Comparison of ENCODE assay signal across 8 cellular contexts in genomic region chr15:65077981-65078352, GRCh38. TPM values are rescaled to one million over a fixed set of nuclear protein-coding genes. Genes with fewer than 3 reads are reported as not detected.
A peak's percentile ranks its signal among the peaks of the same experiment; 100 is the strongest.
DNase-seq lines count a peak whose midpoint lies in the region; ATAC-seq, FAIRE-seq and TF ChIP-seq lines count a peak whose summit lies in the region.

No MANE protein-coding gene starts in this region.

- no peaks in the 10 kb centered on the region for H3K4me1 ChIP-seq in endothelial cell of umbilical vein (ENCODE audit: control insufficient read depth, extremely low read depth, insufficient read depth, low read length)
- peaks cover 19 to 25% (median 22%) of the 10 kb centered on the region in 4 donors for H3K4me1 ChIP-seq in upper lobe of left lung

- no peaks in the 10 kb centered on the region for H3K9me3 Mint-ChIP-seq in nephron

- peaks cover 13% of the 10 kb centered on the region for H3K27me3 Mint-ChIP-seq in nephron (ENCODE audit: low read depth)

- no peak overlapping the region for H2AFZ ChIP-seq in endothelial cell of umbilical vein (ENCODE audit: low read depth, low read length)

- POLR2A ChIA-PET in endothelial cell of umbilical vein (lab: Charles Lee): no interaction called here

- H3K27ac Mint-ChIP-seq in nephron: peak overlapping the region; percentile 70 to 84 (median 81)

- WGBS in upper lobe of left lung, 2 donors: 26 to 28% methylated on average over 16 to 23 of the region's 24 CpGs

- peak; percentile 52 for DNase-seq in GM19238 (ENCODE audit: insufficient read length, low spot score)
- peak; percentile 27 to 41 for DNase-seq in activated CD4-positive, alpha-beta T cell treated with anti-CD3 and anti-CD28 coated beads, Interleukin-2, amount 50 U/mL, for 4 hours
- peak; percentile 58 for DNase-seq in endothelial cell of umbilical vein (ENCODE audit: low read depth, low spot score)
- DNase-seq in upper lobe of left lung: peak; percentile 74 to 91
- no peak for DNase-seq in putamen (ENCODE audit: low spot score)
- no peak for DNase-seq in GDM1 (lab: John Stamatoyannopoulos, UW)
- DNase-seq in NCI-H1417 treated with DMSO at 0.1 percent for 48 hours (lab: John Stamatoyannopoulos, UW): no peak

- BruUV-seq in endothelial cell of umbilical vein (replicated peaks; lab: Mats Ljungman, UMichigan): no TSS peak

- no peak for TF ChIP-seq EP300 in upper lobe of left lung (IDR thresholded peaks at IDR 0.05)

- TF ChIP-seq POLR2A in endothelial cell of umbilical vein (IDR thresholded peaks at IDR 0.05; ENCODE audit: low read depth, low read length): no peak
- TF ChIP-seq POLR2A in upper lobe of left lung (IDR thresholded peaks at IDR 0.05): no peak

- no peaks in the 10 kb centered on the region for H3K9me1 ChIP-seq in endothelial cell of umbilical vein (replicated peaks; ENCODE audit: control insufficient read depth, extremely low read depth, insufficient read depth, low read length)

- CTCF ChIA-PET in endothelial cell of umbilical vein (lab: Charles Lee): interaction anchor here (0.5 to 6.0 kb wide), 14 partner anchors 10 to 842 kb away, joined by 3 to 89 read pairs (median 6); partner anchors contain the start of gene RASL12

- intact Hi-C loops in endothelial cell of umbilical vein (cut with micrococcal nuclease): loop anchor here (1.0 kb wide), 2 partner anchors 24 to 45 kb away; no protein-coding TSS in a partner anchor

- dilution Hi-C loops in endothelial cell of umbilical vein (cut with MboI; ENCODE audit: extremely low pct_ligation_motif_present, low sequenced_read_pairs): no loop called here

- peak; percentile 60 to 85 for TF ChIP-seq CTCF in endothelial cell of umbilical vein (IDR thresholded peaks at IDR 0.05; ENCODE audit: extremely low read depth in 1 of 2, insufficient read depth in 1 of 2, low read depth in 1 of 2, low read length in 2 of 2)
- TF ChIP-seq CTCF in nephron (IDR thresholded peaks at IDR 0.05; ENCODE audit: unreplicated experiment in 3 of 3): peak; percentile 31 to 50 (median 34)
- TF ChIP-seq CTCF in upper lobe of left lung (IDR thresholded peaks at IDR 0.05): peak in 4 of 6 experiments; percentile 3 to 69 (median 52)

- H3K27ac ChIP-seq in endothelial cell of umbilical vein (ENCODE audit: insufficient read depth, low read depth, low read length) (no peak overlapping the region), upper lobe of left lung (no peak overlapping the region)

- H4K20me1 ChIP-seq in endothelial cell of umbilical vein (replicated peaks; ENCODE audit: control insufficient read depth, extremely low read depth, insufficient read depth, low read length): no peaks in the 10 kb centered on the region

- H3K4me2 ChIP-seq in endothelial cell of umbilical vein (ENCODE audit: insufficient read depth, low read length): no peak overlapping the region

- peak; percentile 77 to 85 for ATAC-seq in upper lobe of left lung (ENCODE audit: low FRiP score in 2 of 2)

- peak; percentile 44 for FAIRE-seq in endothelial cell of umbilical vein (lab: Jason Lieb, UNC)

- H3K36me3 ChIP-seq in endothelial cell of umbilical vein (ENCODE audit: control insufficient read depth in 2 of 2, extremely low read depth in 1 of 2, insufficient read depth in 2 of 2, low read length in 2 of 2) (no peaks in the 10 kb centered on the region), upper lobe of left lung (no peaks in the 10 kb centered on the region)

- H3K36me3 Mint-ChIP-seq in nephron (ENCODE audit: low read depth): no peaks in the 10 kb centered on the region

- H3K9ac ChIP-seq in endothelial cell of umbilical vein (replicated peaks; ENCODE audit: extremely low read depth, insufficient read depth, low read length): no peak overlapping the region

- H3K4me3 ChIP-seq in endothelial cell of umbilical vein (replicated peaks in 1 of 3; ENCODE audit: insufficient read depth in 1 of 3, low read depth in 1 of 3, low read length in 3 of 3) (no peak overlapping the region), upper lobe of left lung (no peak overlapping the region)

- H3K79me2 ChIP-seq in endothelial cell of umbilical vein (ENCODE audit: control insufficient read depth, insufficient read depth, low read length): no peaks in the 10 kb centered on the region

- no peaks in the 10 kb centered on the region for H3K9me3 ChIP-seq in endothelial cell of umbilical vein (replicated peaks; ENCODE audit: control insufficient read depth, insufficient read depth, low read length)
- no peaks in the 10 kb centered on the region for H3K9me3 ChIP-seq in upper lobe of left lung

- H3K27me3 ChIP-seq in endothelial cell of umbilical vein (ENCODE audit: control insufficient read depth in 2 of 2, insufficient read depth in 2 of 2, low read length in 2 of 2) (peaks cover 34 to 35% of the 10 kb centered on the region in 2 experiments), upper lobe of left lung (peaks cover 0 to 16% (median 2%) of the 10 kb centered on the region in 4 donors)

- no peak overlapping the region for H3K4me3 Mint-ChIP-seq in nephron

- H3K4me1 Mint-ChIP-seq in nephron: peaks cover 52% of the 10 kb centered on the region

TF ChIP-seq in endothelial cell of umbilical vein, 7 proteins besides CTCF, POLR2A, EP300 and RAD21 (continues in another document):
- TF ChIP-seq MYC (IDR thresholded peaks at IDR 0.05; ENCODE audit: low read depth, low read length) (no peak), JUN (IDR thresholded peaks at IDR 0.05; ENCODE audit: borderline replicate concordance, insufficient read depth, insufficient read length, low read depth) (no peak), MAX (IDR thresholded peaks at IDR 0.05; ENCODE audit: insufficient read depth, insufficient read length) (no peak), FOS (IDR thresholded peaks at IDR 0.05; ENCODE audit: borderline replicate concordance, insufficient read depth, low read length) (no peak), EZH2 (IDR thresholded peaks at IDR 0.05; ENCODE audit: borderline replicate concordance, low read depth, low read length, severe bottlenecking) (no peak), POLR2AphosphoS5 (IDR thresholded peaks at IDR 0.05; ENCODE audit: insufficient read depth, low read depth, low read length) (no peak)

RNA-seq across cellular contexts. Expression of gene KBTBD13, which starts 1.4 kb away (rescaled TPM):
- total RNA-seq in endothelial cell of umbilical vein: not detected in 2 replicates
- not detected in 2 replicates for polyA plus RNA-seq in endothelial cell of umbilical vein
- polyA plus RNA-seq in endothelial cell of umbilical vein (2011; cell fraction: cytosol; rRNA removed): not detected in 2 replicates
- polyA plus RNA-seq in endothelial cell of umbilical vein (2011; cell fraction: nucleus; rRNA removed): not detected in 2 replicates
- not detected in 2 replicates for polyA plus RNA-seq in endothelial cell of umbilical vein (2012)
- not detected in 2 replicates for polyA minus RNA-seq in endothelial cell of umbilical vein
- polyA minus RNA-seq in endothelial cell of umbilical vein (2011; cell fraction: cytosol; rRNA and poly(A)+ RNA removed): not detected
- polyA minus RNA-seq in endothelial cell of umbilical vein (2011; cell fraction: nucleus; rRNA and poly(A)+ RNA removed): not detected in 2 replicates
- total RNA-seq in upper lobe of left lung: not detected

RNA-seq across cellular contexts. Expression of gene RASL12, which starts 10.2 kb away (rescaled TPM):
- not detected in 2 replicates for total RNA-seq in endothelial cell of umbilical vein
- polyA plus RNA-seq in endothelial cell of umbilical vein: not detected in 2 replicates
- not detected in 2 replicates for polyA plus RNA-seq in endothelial cell of umbilical vein (2011; cell fraction: cytosol; rRNA removed)
- not detected in 2 replicates for polyA plus RNA-seq in endothelial cell of umbilical vein (2011; cell fraction: nucleus; rRNA removed)
- polyA plus RNA-seq in endothelial cell of umbilical vein (2012): not detected in 2 replicates
- not detected in 2 replicates for polyA minus RNA-seq in endothelial cell of umbilical vein
- polyA minus RNA-seq in endothelial cell of umbilical vein (2011; cell fraction: cytosol; rRNA and poly(A)+ RNA removed): not detected
- not detected in 2 replicates for polyA minus RNA-seq in endothelial cell of umbilical vein (2011; cell fraction: nucleus; rRNA and poly(A)+ RNA removed)
- total RNA-seq in upper lobe of left lung: 10 to 100 TPM; 12.8 to 49.9 (median 24.9) TPM

RNA-seq across cellular contexts. Expression of gene SLC51B, which starts 32.8 kb away (rescaled TPM):
- total RNA-seq in endothelial cell of umbilical vein: not detected in 2 replicates
- polyA plus RNA-seq in endothelial cell of umbilical vein: not detected in 2 replicates
- polyA plus RNA-seq in endothelial cell of umbilical vein (2011; cell fraction: cytosol; rRNA removed): not detected in 2 replicates
- not detected in 2 replicates for polyA plus RNA-seq in endothelial cell of umbilical vein (2011; cell fraction: nucleus; rRNA removed)
- polyA plus RNA-seq in endothelial cell of umbilical vein (2012): not detected in 2 replicates
- polyA minus RNA-seq in endothelial cell of umbilical vein: not detected in 2 replicates
- polyA minus RNA-seq in endothelial cell of umbilical vein (2011; cell fraction: cytosol; rRNA and poly(A)+ RNA removed): not detected
- not detected in 2 replicates for polyA minus RNA-seq in endothelial cell of umbilical vein (2011; cell fraction: nucleus; rRNA and poly(A)+ RNA removed)
- total RNA-seq in upper lobe of left lung: 1 to 10 TPM in 3 of 6 donors, under 1 TPM in 1, not detected in 2; 0.69 to 6.6 (median 4.4) TPM

RNA-seq across cellular contexts. Expression of gene UBAP1L, which starts 37.0 kb away (rescaled TPM):
- total RNA-seq in endothelial cell of umbilical vein (3.9 and 5.0 TPM in 2 replicates), upper lobe of left lung (10 to 100 TPM in 1 of 6 donors, 1 to 10 TPM in 5; 3.3 to 10.5 (median 4.8) TPM)
- 1.9 and 2.9 TPM in 2 replicates for polyA plus RNA-seq in endothelial cell of umbilical vein
- 0.26 and 0.62 TPM in 2 replicates for polyA plus RNA-seq in endothelial cell of umbilical vein (2011; cell fraction: cytosol; rRNA removed)
- 16.2 and 17.2 TPM in 2 replicates for polyA plus RNA-seq in endothelial cell of umbilical vein (2011; cell fraction: nucleus; rRNA removed)
- 0.50 and 0.61 TPM in 2 replicates for polyA plus RNA-seq in endothelial cell of umbilical vein (2012)
- 3.7 and 3.9 TPM in 2 replicates for polyA minus RNA-seq in endothelial cell of umbilical vein
- polyA minus RNA-seq in endothelial cell of umbilical vein (2011; cell fraction: cytosol; rRNA and poly(A)+ RNA removed): 1.1 TPM
- polyA minus RNA-seq in endothelial cell of umbilical vein (2011; cell fraction: nucleus; rRNA and poly(A)+ RNA removed): 7.6 and 8.6 TPM in 2 replicates

RNA-seq across cellular contexts. Expression of gene MTFMT, which starts 48.5 kb away (rescaled TPM):
- total RNA-seq in endothelial cell of umbilical vein (13.6 and 20.4 TPM in 2 replicates), upper lobe of left lung (10 to 100 TPM; 15.8 to 35.6 (median 25.5) TPM)
- polyA plus RNA-seq in endothelial cell of umbilical vein: 5.3 and 7.5 TPM in 2 replicates
- polyA plus RNA-seq in endothelial cell of umbilical vein (2011; cell fraction: cytosol; rRNA removed): 6.5 and 7.5 TPM in 2 replicates
- polyA plus RNA-seq in endothelial cell of umbilical vein (2011; cell fraction: nucleus; rRNA removed): 4.2 and 5.6 TPM in 2 replicates
- 10.0 and 12.4 TPM in 2 replicates for polyA plus RNA-seq in endothelial cell of umbilical vein (2012)
- 5.0 and 5.6 TPM in 2 replicates for polyA minus RNA-seq in endothelial cell of umbilical vein
- polyA minus RNA-seq in endothelial cell of umbilical vein (2011; cell fraction: cytosol; rRNA and poly(A)+ RNA removed): 14.2 TPM
- 4.3 and 4.9 TPM in 2 replicates for polyA minus RNA-seq in endothelial cell of umbilical vein (2011; cell fraction: nucleus; rRNA and poly(A)+ RNA removed)

Comparison
In these comparisons a context has a peak if more than half of its experiments do, and no peak if none do; other contexts are left out.
1. DNase-seq: peak in GM19238 (single experiment), activated CD4-positive, alpha-beta T cell treated with anti-CD3 and anti-CD28 coated beads, Interleukin-2, amount 50 U/mL, for 4 hours (2 of 2), endothelial cell of umbilical vein (single experiment) and upper lobe of left lung (2 of 2); none in putamen (single experiment), GDM1 (single experiment) and NCI-H1417 treated with DMSO at 0.1 percent for 48 hours (single experiment).
2. RNA of gene RASL12, which starts 10.2 kb away (total RNA-seq): 12.8 to 49.9 TPM in upper lobe of left lung; not detected in endothelial cell of umbilical vein; every median in the first group is over 10 times any median in the second.
3. Peak in every context shown above with its lines, with median percentiles within 50 percentile points of each other: CTCF ChIP-seq.